Comparison of ENCODE assay signal across 15 cellular contexts in the genomic region with DNA sequence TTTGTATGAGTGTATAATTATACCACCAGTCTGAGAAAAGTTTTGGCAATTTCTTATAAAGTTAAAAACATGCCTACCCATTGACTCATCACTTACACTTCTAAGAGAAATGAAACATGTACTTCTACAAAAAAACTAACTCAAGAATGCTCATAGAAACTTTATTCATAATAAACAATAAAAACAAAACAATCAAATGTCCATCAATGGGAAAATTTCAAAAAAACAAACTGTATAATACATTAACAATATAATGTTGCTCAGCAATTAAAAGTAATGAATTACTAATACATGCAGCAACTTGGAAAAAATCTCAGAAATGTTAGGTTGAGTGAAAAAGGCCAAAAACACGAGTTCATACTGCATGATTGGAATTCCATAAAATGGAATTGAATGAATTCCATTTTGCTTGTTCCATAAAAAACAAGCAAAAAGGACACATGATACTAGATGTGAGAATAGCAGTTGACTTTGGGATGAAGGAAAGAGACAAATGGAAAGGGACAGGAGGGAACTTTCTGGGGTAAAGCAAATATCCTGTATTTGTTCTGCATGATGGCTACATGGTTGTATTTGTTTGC.
DNase-seq lines count a peak whose midpoint lies in the region; ATAC-seq, FAIRE-seq and TF ChIP-seq lines count a peak whose summit lies in the region.
"Had no signal": no experiment of that assay in that cellular context is flagged by ENCODE, and none has a peak within 500 bp of the region (broad histone marks: within the 10 kb centered on the region; RNA-seq: fewer than 3 reads in every experiment).

No MANE protein-coding gene starts in this region.

- H3K36me3 ChIP-seq in HCT116 (ENCODE audit: control insufficient read depth in 1 of 2, insufficient read depth in 2 of 2, low read length in 2 of 2): no peaks in the 10 kb centered on the region
- H3K36me3 ChIP-seq: transverse colon had no signal

- no peak for DNase-seq in A549 (ENCODE audit: low read depth in 1 of 2, low spot score in 1 of 2)
- DNase-seq in HCT116 (ENCODE audit: low read depth, low spot score): no peak
- peak; percentile 77 for DNase-seq in fibroblast of the aortic adventitia (ENCODE audit: low read depth)
- no peak for DNase-seq in activated CD4-positive, CD25-positive, alpha-beta regulatory T cell (lab: John Stamatoyannopoulos, UW)
- DNase-seq: activated naive CD4-positive, alpha-beta T cell treated with anti-CD3 and anti-CD28 coated beads, Interleukin-2, amount 50 U/mL, for 16 hours; NCI-H1105 treated with DMSO at 0.1 percent for 48 hours; Right ventricle myocardium superior; stimulated activated CD4-positive, alpha-beta T cell treated with anti-CD3 and anti-CD28 coated beads, Interleukin-15, amount 100 ng/mL, for 24 hours; transverse colon had no signal

- TF ChIP-seq RAD21 in A549 (conservative IDR thresholded peaks at IDR 0.05 in 1 of 2, IDR thresholded peaks at IDR 0.05 in 1 of 2) (no peak), HCT116 (IDR thresholded peaks at IDR 0.05; ENCODE audit: low read depth) (no peak)

- peak overlapping the region; percentile 28; the same call in 1 of the 3 replicates for H3K4me2 ChIP-seq in A549
- no peak overlapping the region for H3K4me2 ChIP-seq in HCT116 (ENCODE audit: low read length)

- no TSS peak for BruUV-seq in HCT116 (replicated peaks; lab: Mats Ljungman, UMichigan)

- no peaks in the 10 kb centered on the region for H4K20me1 ChIP-seq in HCT116 (ENCODE audit: insufficient read depth)

- no peak for ATAC-seq in A549
- ATAC-seq in HCT116: no peak
- peak; percentile 70 for ATAC-seq in SK-N-SH treated with all-trans-retinoic acid at 6 μM for 48 hours
- no peak for ATAC-seq in HG03565 (IDR thresholded peaks at IDR 0.05; ENCODE audit: unreplicated experiment)
- ATAC-seq in HG03175 (IDR thresholded peaks at IDR 0.05; ENCODE audit: unreplicated experiment): no peak
- no peak for ATAC-seq in HG03196 (IDR thresholded peaks at IDR 0.05; ENCODE audit: unreplicated experiment)

- no peak overlapping the region for H3K27ac ChIP-seq in A549
- no peak overlapping the region for H3K27ac ChIP-seq in HCT116 (ENCODE audit: low read depth, low read length)
- H3K27ac ChIP-seq: parathyroid adenoma, transverse colon had no signal

- H3K9ac ChIP-seq in HCT116 (ENCODE audit: low read length): no peak overlapping the region
- H3K9ac ChIP-seq: parathyroid adenoma had no signal

- H3K79me2 ChIP-seq in HCT116 (ENCODE audit: insufficient read depth, low read length): no peaks in the 10 kb centered on the region
- H3K79me2 ChIP-seq: parathyroid adenoma had no signal

- WGBS in A549 (ENCODE audit: missing lambda C conversion rate): 0% methylated on average over 1 of the region's 1 CpG

- CTCF ChIA-PET in A549 (lab: Yijun Ruan, JAX): no interaction called here
- CTCF ChIA-PET in HCT116 (lab: Charles Lee): no interaction called here

- TF ChIP-seq CTCF in A549 (IDR thresholded peaks at IDR 0.05): no peak
- TF ChIP-seq CTCF in HCT116 (IDR thresholded peaks at IDR 0.05 in 2 of 3, conservative IDR thresholded peaks at IDR 0.05 in 1 of 3; ENCODE audit: borderline replicate concordance in 1 of 3, insufficient read depth in 1 of 3, low read depth in 2 of 3, low read length in 2 of 3): no peak
- no peak for TF ChIP-seq CTCF in fibroblast of the aortic adventitia (IDR thresholded peaks at IDR 0.05; ENCODE audit: insufficient read depth, low read length)

- RAD21 ChIA-PET in HCT116 (lab: Charles Lee; ENCODE audit: low non-redundant PET in 1 of 2, low total read pairs in 2 of 2, uncharacterized antibody in 2 of 2, unreplicated experiment in 2 of 2): no interaction called here

- POLR2A ChIA-PET in A549 (lab: Yijun Ruan, JAX): no interaction called here
- POLR2A ChIA-PET in HCT116 (lab: Charles Lee): no interaction called here

- H3K27me3 ChIP-seq in HCT116 (ENCODE audit: insufficient read depth, low read length): no peaks in the 10 kb centered on the region
- H3K27me3 ChIP-seq: transverse colon had no signal

- H3K9me3 ChIP-seq in A549: 0 out of 3 replicates have a peak, but pooled peaks cover 2% of the 10 kb centered on the region
- H3K9me3 ChIP-seq in HCT116 (ENCODE audit: control insufficient read depth in 1 of 2, insufficient read depth in 1 of 2, low read depth in 1 of 2, low read length in 2 of 2): no peaks in the 10 kb centered on the region
- H3K9me3 ChIP-seq: transverse colon had no signal

- H3K9me2 ChIP-seq in HCT116 (ENCODE audit: insufficient read depth): no peaks in the 10 kb centered on the region; the same call in 1 of the 2 replicates

- H2AFZ ChIP-seq in HCT116 (ENCODE audit: low read depth, low read length, poor library complexity, severe bottlenecking): peak overlapping the region; percentile 54
- H2AFZ ChIP-seq: parathyroid adenoma had no signal

- FAIRE-seq in A549 (lab: Jason Lieb, UNC): no peak
- FAIRE-seq: D721Med had no signal

- H3K4me3 ChIP-seq in A549 (no peak overlapping the region), HCT116 (replicated peaks in 1 of 2; ENCODE audit: low read depth in 1 of 2, low read length in 2 of 2) (no peak overlapping the region), fibroblast of the aortic adventitia (ENCODE audit: low read depth, low read length) (no peak overlapping the region)
- H3K4me3 ChIP-seq: transverse colon had no signal

- intact Hi-C loops in HCT116 (cut with micrococcal nuclease): no loop called here

- TF ChIP-seq POLR2A in A549 (IDR thresholded peaks at IDR 0.05; ENCODE audit: low read length) (no peak), HCT116 (IDR thresholded peaks at IDR 0.05; ENCODE audit: borderline replicate concordance, extremely low read depth, insufficient read depth, insufficient read length) (no peak)

- H3K4me1 ChIP-seq in A549: peaks cover 9% of the 10 kb centered on the region; the same call in 2 of the 3 replicates
- peaks cover 0 to 6% of the 10 kb centered on the region in 2 experiments; a peak in 1 of 4 replicates for H3K4me1 ChIP-seq in HCT116 (ENCODE audit: control insufficient read depth in 1 of 2, insufficient read depth in 2 of 2, low read length in 2 of 2)
- H3K4me1 ChIP-seq: transverse colon had no signal

- TF ChIP-seq EP300 in A549 (IDR thresholded peaks at IDR 0.05): no peak

TF ChIP-seq in A549, 52 proteins besides CTCF, POLR2A, EP300 and RAD21:
- TF ChIP-seq, protein P1, sequence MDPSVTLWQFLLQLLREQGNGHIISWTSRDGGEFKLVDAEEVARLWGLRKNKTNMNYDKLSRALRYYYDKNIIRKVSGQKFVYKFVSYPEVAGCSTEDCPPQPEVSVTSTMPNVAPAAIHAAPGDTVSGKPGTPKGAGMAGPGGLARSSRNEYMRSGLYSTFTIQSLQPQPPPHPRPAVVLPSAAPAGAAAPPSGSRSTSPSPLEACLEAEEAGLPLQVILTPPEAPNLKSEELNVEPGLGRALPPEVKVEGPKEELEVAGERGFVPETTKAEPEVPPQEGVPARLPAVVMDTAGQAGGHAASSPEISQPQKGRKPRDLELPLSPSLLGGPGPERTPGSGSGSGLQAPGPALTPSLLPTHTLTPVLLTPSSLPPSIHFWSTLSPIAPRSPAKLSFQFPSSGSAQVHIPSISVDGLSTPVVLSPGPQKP (IDR thresholded peaks at IDR 0.05; ENCODE audit: low read depth, low read length): no peak
- TF ChIP-seq HDAC2 (IDR thresholded peaks at IDR 0.05) (no peak), POLR2AphosphoS2 (conservative IDR thresholded peaks at IDR 0.05; ENCODE audit: low read length) (no peak), CHD2 (IDR thresholded peaks at IDR 0.05; ENCODE audit: low read length, partially characterized antibody) (no peak), TFCP2L1 (CRISPR knock-in tag; IDR thresholded peaks at IDR 0.05) (no peak), CBX8 (IDR thresholded peaks at IDR 0.05) (no peak)

TF ChIP-seq in HCT116, 20 proteins besides CTCF, POLR2A, EP300 and RAD21:
- TF ChIP-seq YY1 (IDR thresholded peaks at IDR 0.05; ENCODE audit: extremely low read depth, insufficient replicate concordance, low read depth, low read length) (no peak), EGR1 (IDR thresholded peaks at IDR 0.05; ENCODE audit: low read depth) (no peak), POLR2AphosphoS5 (IDR thresholded peaks at IDR 0.05; ENCODE audit: low read depth, low read length) (no peak), CBX3 (IDR thresholded peaks at IDR 0.05; ENCODE audit: low read depth) (no peak), SP1 (IDR thresholded peaks at IDR 0.05; ENCODE audit: low read depth) (no peak), ZFX (IDR thresholded peaks at IDR 0.05) (no peak)
- TF ChIP-seq, protein P2, sequence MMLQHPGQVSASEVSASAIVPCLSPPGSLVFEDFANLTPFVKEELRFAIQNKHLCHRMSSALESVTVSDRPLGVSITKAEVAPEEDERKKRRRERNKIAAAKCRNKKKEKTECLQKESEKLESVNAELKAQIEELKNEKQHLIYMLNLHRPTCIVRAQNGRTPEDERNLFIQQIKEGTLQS (IDR thresholded peaks at IDR 0.05): no peak

TF ChIP-seq in SK-N-SH treated with all-trans-retinoic acid at 6 μM for 48 hours, 23 proteins besides CTCF, POLR2A, EP300 and RAD21:
- TF ChIP-seq SNAI2 (CRISPR knock-in tag; IDR thresholded peaks at IDR 0.05): no peak
- TF ChIP-seq ISL1 (CRISPR knock-in tag; IDR thresholded peaks at IDR 0.05): peak; percentile 53
